ENCODE assay signal across 24 cellular contexts in genomic region chr5:58926549-58926948, GRCh38.
A peak's percentile ranks its signal among the peaks of the same experiment; 100 is the strongest.
DNase-seq lines count a peak whose midpoint lies in the region; ATAC-seq lines count a peak whose summit lies in the region.
"Had no signal": no experiment of that assay in that cellular context is flagged by ENCODE, and none has a peak within 500 bp of the region (broad histone marks: within the 10 kb centered on the region; RNA-seq: fewer than 3 reads in every experiment).

No MANE protein-coding gene starts in this region.

- no peak overlapping the region for H3K4me3 Mint-ChIP-seq in activated naive CD4-positive, alpha-beta T cell treated with anti-CD3 and anti-CD28 coated beads, Interleukin-2, amount 10 ng/mL, durations not matched to agents 7 days and 5 days
- H3K4me3 Mint-ChIP-seq in dendritic cell treated with granulocyte-macrophage colony-stimulating factor and Interleukin-4, amounts not matched to agents 40 ng/mL and 50 ng/mL, for 4 days: no peak overlapping the region
- peak overlapping the region; percentile 8 for H3K4me3 Mint-ChIP-seq in stimulated activated effector memory CD8-positive, alpha-beta T cell treated with anti-CD3 and anti-CD28 coated beads, Interleukin-12 subunit alpha, Interleukin-12 subunit beta, amount 100 ng/mL, for 72 hours
- H3K4me3 Mint-ChIP-seq: activated naive CD8-positive, alpha-beta T cell treated with anti-CD3 and anti-CD28 coated beads, Interleukin-2, amount 10 ng/mL, durations not matched to agents 7 days and 5 days; WTC11 had no signal

- peaks cover 0 to 6% of the 10 kb centered on the region in 2 donors for H3K36me3 Mint-ChIP-seq in activated naive CD4-positive, alpha-beta T cell treated with anti-CD3 and anti-CD28 coated beads, Interleukin-2, amount 50 U/mL, for 72 hours
- H3K36me3 Mint-ChIP-seq in activated naive CD4-positive, alpha-beta T cell treated with anti-CD3 and anti-CD28 coated beads, Interleukin-2, amount 10 ng/mL, durations not matched to agents 7 days and 5 days: no peaks in the 10 kb centered on the region
- no peaks in the 10 kb centered on the region for H3K36me3 Mint-ChIP-seq in dendritic cell treated with granulocyte-macrophage colony-stimulating factor and Interleukin-4, amounts not matched to agents 40 ng/mL and 50 ng/mL, for 4 days (ENCODE audit: low read depth)
- H3K36me3 Mint-ChIP-seq in stimulated activated effector memory CD8-positive, alpha-beta T cell treated with anti-CD3 and anti-CD28 coated beads, Interleukin-12 subunit alpha, Interleukin-12 subunit beta, amount 100 ng/mL, for 72 hours: no peaks in the 10 kb centered on the region
- H3K36me3 Mint-ChIP-seq: activated naive CD8-positive, alpha-beta T cell treated with anti-CD3 and anti-CD28 coated beads, Interleukin-2, amount 10 ng/mL, durations not matched to agents 7 days and 5 days; WTC11 had no signal

- no peaks in the 10 kb centered on the region for H3K9me3 Mint-ChIP-seq in activated naive CD4-positive, alpha-beta T cell treated with anti-CD3 and anti-CD28 coated beads, Interleukin-2, amount 50 U/mL, for 72 hours
- H3K9me3 Mint-ChIP-seq in activated naive CD4-positive, alpha-beta T cell treated with anti-CD3 and anti-CD28 coated beads, Interleukin-2, amount 10 ng/mL, durations not matched to agents 7 days and 5 days: no peaks in the 10 kb centered on the region
- no peaks in the 10 kb centered on the region for H3K9me3 Mint-ChIP-seq in dendritic cell treated with granulocyte-macrophage colony-stimulating factor and Interleukin-4, amounts not matched to agents 40 ng/mL and 50 ng/mL, for 4 days
- no peaks in the 10 kb centered on the region for H3K9me3 Mint-ChIP-seq in stimulated activated effector memory CD8-positive, alpha-beta T cell treated with anti-CD3 and anti-CD28 coated beads, Interleukin-12 subunit alpha, Interleukin-12 subunit beta, amount 100 ng/mL, for 72 hours
- H3K9me3 Mint-ChIP-seq: activated naive CD8-positive, alpha-beta T cell treated with anti-CD3 and anti-CD28 coated beads, Interleukin-2, amount 10 ng/mL, durations not matched to agents 7 days and 5 days; activated T-helper 2 cell treated with anti-CD3 and anti-CD28 coated beads, Interferon-gamma antibody, Interleukin-2, Interleukin-4, amounts not matched to agents 10 μg/mL and 5 μg/mL and 100 μg/mL, durations not matched to agents 14 hours and 24 hours and 36 hours; WTC11 had no signal

- H3K4me1 Mint-ChIP-seq in activated naive CD4-positive, alpha-beta T cell treated with anti-CD3 and anti-CD28 coated beads, Interleukin-2, amount 10 ng/mL, durations not matched to agents 7 days and 5 days: peaks cover 4% of the 10 kb centered on the region
- H3K4me1 Mint-ChIP-seq in dendritic cell treated with granulocyte-macrophage colony-stimulating factor and Interleukin-4, amounts not matched to agents 40 ng/mL and 50 ng/mL, for 4 days (ENCODE audit: low read depth): peaks cover 34% of the 10 kb centered on the region
- peaks cover 23% of the 10 kb centered on the region for H3K4me1 Mint-ChIP-seq in stimulated activated effector memory CD8-positive, alpha-beta T cell treated with anti-CD3 and anti-CD28 coated beads, Interleukin-12 subunit alpha, Interleukin-12 subunit beta, amount 100 ng/mL, for 72 hours
- H3K4me1 Mint-ChIP-seq: activated naive CD8-positive, alpha-beta T cell treated with anti-CD3 and anti-CD28 coated beads, Interleukin-2, amount 10 ng/mL, durations not matched to agents 7 days and 5 days had no signal

- peaks cover 11% of the 10 kb centered on the region for H3K27me3 Mint-ChIP-seq in activated naive CD4-positive, alpha-beta T cell treated with anti-CD3 and anti-CD28 coated beads, Interleukin-2, amount 10 ng/mL, durations not matched to agents 7 days and 5 days
- no peaks in the 10 kb centered on the region for H3K27me3 Mint-ChIP-seq in dendritic cell treated with granulocyte-macrophage colony-stimulating factor and Interleukin-4, amounts not matched to agents 40 ng/mL and 50 ng/mL, for 4 days

- CTCF ChIA-PET in activated naive CD4-positive, alpha-beta T cell treated with anti-CD3 and anti-CD28 coated beads, Interleukin-2, amount 10 ng/mL, durations not matched to agents 7 days and 5 days (lab: Charles Lee): interaction anchor here (1.5 kb wide), 1 partner anchor 33 kb away, joined by 3 read pairs; no protein-coding TSS in a partner anchor

- no peak for DNase-seq in activated naive CD4-positive, alpha-beta T cell treated with anti-CD3 and anti-CD28 coated beads, Interleukin-2, amount 50 U/mL, for 72 hours (ENCODE audit: low spot score in 2 of 2)
- no peak for DNase-seq in activated naive CD4-positive, alpha-beta T cell treated with anti-CD3 and anti-CD28 coated beads, Interleukin-2, amount 10 ng/mL, durations not matched to agents 7 days and 5 days
- DNase-seq in NCI-H69 (lab: John Stamatoyannopoulos, UW): peak; percentile 55
- DNase-seq in stimulated activated effector memory CD8-positive, alpha-beta T cell treated with anti-CD3 and anti-CD28 coated beads, Interleukin-12 subunit alpha, Interleukin-12 subunit beta, amount 100 ng/mL, for 72 hours (ENCODE audit: low spot score in 2 of 2): no peak
- DNase-seq: activated CD4-positive, alpha-beta T cell treated with anti-CD3 and anti-CD28 coated beads, Interleukin-2, amount 50 U/mL, for 4 hours; activated naive CD8-positive, alpha-beta T cell treated with anti-CD3 and anti-CD28 coated beads, Interleukin-2, amount 10 ng/mL, durations not matched to agents 7 days and 5 days; COR-L47; glutamatergic neuron; islet precursor cell; left ventricle myocardium superior; mesendoderm; NCI-H1694; NCI-H2171; occipital lobe; RPMI8226; stimulated activated CD4-positive, alpha-beta T cell treated with anti-CD3 and anti-CD28 coated beads, Interleukin-4, amount 100 ng/mL, for 4 hours; T1000; upper lobe of right lung had no signal

- no peak for ATAC-seq in activated naive CD4-positive, alpha-beta T cell treated with anti-CD3 and anti-CD28 coated beads, Interleukin-2, amount 50 U/mL, for 72 hours
- no peak for ATAC-seq in stimulated activated effector memory CD8-positive, alpha-beta T cell treated with anti-CD3 and anti-CD28 coated beads, Interleukin-12 subunit alpha, Interleukin-12 subunit beta, amount 100 ng/mL, for 72 hours
- ATAC-seq in GM18873 (IDR thresholded peaks at IDR 0.05; ENCODE audit: low FRiP score, unreplicated experiment) (no peak), GM21528 (IDR thresholded peaks at IDR 0.05; ENCODE audit: low FRiP score, unreplicated experiment) (no peak), GM18870 (IDR thresholded peaks at IDR 0.05; ENCODE audit: unreplicated experiment) (no peak)
- ATAC-seq: left ventricle myocardium superior, upper lobe of right lung had no signal

- intact Hi-C loops in dendritic cell treated with granulocyte-macrophage colony-stimulating factor and Interleukin-4, amounts not matched to agents 40 ng/mL and 50 ng/mL, for 4 days (cut with micrococcal nuclease): no loop called here

- peak overlapping the region; percentile 48 to 69 for H3K27ac Mint-ChIP-seq in activated naive CD4-positive, alpha-beta T cell treated with anti-CD3 and anti-CD28 coated beads, Interleukin-2, amount 50 U/mL, for 72 hours
- H3K27ac Mint-ChIP-seq in activated naive CD4-positive, alpha-beta T cell treated with anti-CD3 and anti-CD28 coated beads, Interleukin-2, amount 10 ng/mL, durations not matched to agents 7 days and 5 days: no peak overlapping the region
- peak overlapping the region; percentile 53 for H3K27ac Mint-ChIP-seq in dendritic cell treated with granulocyte-macrophage colony-stimulating factor and Interleukin-4, amounts not matched to agents 40 ng/mL and 50 ng/mL, for 4 days
- H3K27ac Mint-ChIP-seq in stimulated activated effector memory CD8-positive, alpha-beta T cell treated with anti-CD3 and anti-CD28 coated beads, Interleukin-12 subunit alpha, Interleukin-12 subunit beta, amount 100 ng/mL, for 72 hours: no peak overlapping the region
- H3K27ac Mint-ChIP-seq: activated naive CD8-positive, alpha-beta T cell treated with anti-CD3 and anti-CD28 coated beads, Interleukin-2, amount 10 ng/mL, durations not matched to agents 7 days and 5 days; activated T-helper 2 cell treated with anti-CD3 and anti-CD28 coated beads, Interferon-gamma antibody, Interleukin-2, Interleukin-4, amounts not matched to agents 10 μg/mL and 5 μg/mL and 100 μg/mL, durations not matched to agents 14 hours and 24 hours and 36 hours; WTC11 had no signal

Comparison
In these comparisons a context has a peak if more than half of its experiments do, and no peak if none do; other contexts are left out.
1. H3K27ac Mint-ChIP-seq: peak in activated naive CD4-positive, alpha-beta T cell treated with anti-CD3 and anti-CD28 coated beads, Interleukin-2, amount 50 U/mL, for 72 hours (2 of 2) and dendritic cell treated with granulocyte-macrophage colony-stimulating factor and Interleukin-4, amounts not matched to agents 40 ng/mL and 50 ng/mL, for 4 days (single experiment); none in activated naive CD4-positive, alpha-beta T cell treated with anti-CD3 and anti-CD28 coated beads, Interleukin-2, amount 10 ng/mL, durations not matched to agents 7 days and 5 days (single experiment) and stimulated activated effector memory CD8-positive, alpha-beta T cell treated with anti-CD3 and anti-CD28 coated beads, Interleukin-12 subunit alpha, Interleukin-12 subunit beta, amount 100 ng/mL, for 72 hours (single experiment).